In genomic region chr5:137622850-137623249, GRCh38 we compare ENCODE assay signal across 8 cellular contexts.
A peak's percentile ranks its signal among the peaks of the same experiment; 100 is the strongest.
DNase-seq lines count a peak whose midpoint lies in the region; ATAC-seq and TF ChIP-seq lines count a peak whose summit lies in the region.

No MANE protein-coding gene starts in this region.

- intact Hi-C loops in testis (cut with DNase I; ENCODE audit: low total_unique reads): no loop called here

- no peaks in the 10 kb centered on the region for H3K9me3 ChIP-seq in testis

- peak overlapping the region; percentile 81 for H3K27ac ChIP-seq in angular gyrus (ENCODE audit: low read depth, low read length)
- peak overlapping the region; percentile 64 to 70 for H3K27ac ChIP-seq in testis

- peaks cover 39% of the 10 kb centered on the region for H3K4me1 ChIP-seq in testis

- WGBS in testis, 2 donors: 62 to 73% methylated on average over 5 of the region's 5 CpGs

- DNase-seq in inferior parietal cortex (ENCODE audit: extremely low spot score) (peak; percentile 80), testis (peak; percentile 94), NAMALWA (ENCODE audit: low spot score) (no peak), NCI-H2081 (lab: John Stamatoyannopoulos, UW) (no peak)
- DNase-seq in activated naive CD4-positive, alpha-beta T cell treated with Interleukin-2 at 50 U/mL for 16 hours: no peak
- DNase-seq in stimulated activated naive CD8-positive, alpha-beta T cell treated with anti-CD3 and anti-CD28 coated beads, Interleukin-15, Interleukin-2, amounts not matched to agents 100 U/mL and 50 U/mL, for 24 hours: no peak

- H3K4me3 ChIP-seq in testis: no peak overlapping the region

- no peak for TF ChIP-seq POLR2A in testis (IDR thresholded peaks at IDR 0.05)

- H3K27me3 ChIP-seq in testis: no peaks in the 10 kb centered on the region

- H3K36me3 ChIP-seq in testis (ENCODE audit: low read depth, missing control alignments): no peaks in the 10 kb centered on the region

- ATAC-seq in HG03175 (IDR thresholded peaks at IDR 0.05; ENCODE audit: unreplicated experiment): peak; percentile 61
- ATAC-seq in stimulated activated naive CD8-positive, alpha-beta T cell treated with anti-CD3 and anti-CD28 coated beads, Interleukin-15, Interleukin-2, amounts not matched to agents 100 U/mL and 50 U/mL, for 24 hours: no peak

- TF ChIP-seq CTCF in testis (IDR thresholded peaks at IDR 0.05): no peak

Comparison
In these comparisons a context has a peak if more than half of its experiments do, and no peak if none do; other contexts are left out.
1. DNase-seq: peak in inferior parietal cortex (single experiment) and testis (single experiment); none in NAMALWA (single experiment), NCI-H2081 (0 of 2), activated naive CD4-positive, alpha-beta T cell treated with Interleukin-2 at 50 U/mL for 16 hours (single experiment) and stimulated activated naive CD8-positive, alpha-beta T cell treated with anti-CD3 and anti-CD28 coated beads, Interleukin-15, Interleukin-2, amounts not matched to agents 100 U/mL and 50 U/mL, for 24 hours (single experiment).